Comparison of ENCODE assay signal across 30 cellular contexts in genomic region chr5:151388960-151389359, GRCh38. TPM values are rescaled to one million over a fixed set of nuclear protein-coding genes. Genes with fewer than 3 reads are reported as not detected.
"Had no signal": no experiment of that assay in that cellular context is flagged by ENCODE, and none has a peak within 500 bp of the region (broad histone marks: within the 10 kb centered on the region; RNA-seq: fewer than 3 reads in every experiment).

No MANE protein-coding gene starts in this region.

- H3K4me3 Mint-ChIP-seq: activated CD4-positive, alpha-beta memory T cell treated with anti-CD3 and anti-CD28 coated beads, Interleukin-2, amount 10 ng/mL, durations not matched to agents 7 days and 5 days; activated naive CD4-positive, alpha-beta T cell treated with anti-CD3 and anti-CD28 coated beads, Interleukin-2, amount 10 ng/mL, durations not matched to agents 7 days and 5 days; activated naive CD8-positive, alpha-beta T cell treated with anti-CD3 and anti-CD28 coated beads, Interleukin-2, amount 10 ng/mL, durations not matched to agents 7 days and 5 days; activated T-cell treated with anti-CD3 and anti-CD28 coated beads, Interleukin-2, amount 50 U/mL, for 72 hours; T-cell had no signal

- ATAC-seq: activated T-cell treated with anti-CD3 and anti-CD28 coated beads, Interleukin-2, amount 50 U/mL, for 72 hours; Right ventricle myocardium inferior; T-cell had no signal

- H3K27ac ChIP-seq: adrenal gland, SK-N-MC, VCaP had no signal

- H3K4me1 Mint-ChIP-seq: activated CD4-positive, alpha-beta memory T cell treated with anti-CD3 and anti-CD28 coated beads, Interleukin-2, amount 10 ng/mL, durations not matched to agents 7 days and 5 days; activated naive CD4-positive, alpha-beta T cell treated with anti-CD3 and anti-CD28 coated beads, Interleukin-2, amount 10 ng/mL, durations not matched to agents 7 days and 5 days; activated naive CD8-positive, alpha-beta T cell treated with anti-CD3 and anti-CD28 coated beads, Interleukin-2, amount 10 ng/mL, durations not matched to agents 7 days and 5 days; T-cell had no signal

- H3K27me3 ChIP-seq: adrenal gland had no signal

- H3K9me3 Mint-ChIP-seq: activated CD4-positive, alpha-beta memory T cell treated with anti-CD3 and anti-CD28 coated beads, Interleukin-2, amount 10 ng/mL, durations not matched to agents 7 days and 5 days; activated naive CD4-positive, alpha-beta T cell treated with anti-CD3 and anti-CD28 coated beads, Interleukin-2, amount 10 ng/mL, durations not matched to agents 7 days and 5 days; activated T-helper 2 cell treated with anti-CD3 and anti-CD28 coated beads, Interferon-gamma antibody, Interleukin-2, Interleukin-4, amounts not matched to agents 10 μg/mL and 5 μg/mL and 100 μg/mL, durations not matched to agents 14 hours and 24 hours and 36 hours had no signal

- H3K36me3 Mint-ChIP-seq: activated naive CD4-positive, alpha-beta T cell treated with anti-CD3 and anti-CD28 coated beads, Interleukin-2, amount 10 ng/mL, durations not matched to agents 7 days and 5 days; activated naive CD8-positive, alpha-beta T cell treated with anti-CD3 and anti-CD28 coated beads, Interleukin-2, amount 10 ng/mL, durations not matched to agents 7 days and 5 days; T-cell had no signal

- H3K9me3 ChIP-seq: adrenal gland, MG63 had no signal

- DNase-seq: activated CD4-positive, alpha-beta memory T cell treated with anti-CD3 and anti-CD28 coated beads, Interleukin-2, amount 10 ng/mL, durations not matched to agents 7 days and 5 days; activated CD4-positive, alpha-beta T cell treated with anti-CD3 and anti-CD28 coated beads, Interleukin-2, amount 50 U/mL, for 1 hour; activated CD4-positive, CD25-positive, alpha-beta regulatory T cell; activated CD8-positive, alpha-beta memory T cell treated with anti-CD3 and anti-CD28 coated beads, Interleukin-2, amount 50 U/mL, for 4 hours; activated gamma-delta T cell treated with Interleukin-2 at 50 U/mL for 16 hours; activated naive CD4-positive, alpha-beta T cell treated with anti-CD3 and anti-CD28 coated beads, Interleukin-2, amount 10 ng/mL, durations not matched to agents 7 days and 5 days; activated naive CD8-positive, alpha-beta T cell treated with anti-CD3 and anti-CD28 coated beads, Interleukin-2, amount 10 ng/mL, durations not matched to agents 7 days and 5 days; activated T-cell treated with anti-CD3 and anti-CD28 coated beads, Interleukin-2, amount 50 U/mL, for 72 hours; adrenal gland; anterior cingulate cortex; MG63; MV-4-11; NCI-H1092 treated with DMSO at 0.1 percent for 48 hours; NCI-H1417 treated with DMSO at 0.1 percent for 48 hours; NCI-H1694; NCI-H2029; NCI-H2107; NCI-H2171 treated with DMSO at 0.1 percent for 48 hours; NCI-H345; NCI-H510A; NCI-H526 treated with DMSO at 0.1 percent for 48 hours; NCI-H82; RPMI8226; T-cell had no signal

- H3K27ac Mint-ChIP-seq: activated CD4-positive, alpha-beta memory T cell treated with anti-CD3 and anti-CD28 coated beads, Interleukin-2, amount 10 ng/mL, durations not matched to agents 7 days and 5 days; activated naive CD4-positive, alpha-beta T cell treated with anti-CD3 and anti-CD28 coated beads, Interleukin-2, amount 10 ng/mL, durations not matched to agents 7 days and 5 days; activated naive CD8-positive, alpha-beta T cell treated with anti-CD3 and anti-CD28 coated beads, Interleukin-2, amount 10 ng/mL, durations not matched to agents 7 days and 5 days; activated T-cell treated with anti-CD3 and anti-CD28 coated beads, Interleukin-2, amount 50 U/mL, for 72 hours; activated T-helper 2 cell treated with anti-CD3 and anti-CD28 coated beads, Interferon-gamma antibody, Interleukin-2, Interleukin-4, amounts not matched to agents 10 μg/mL and 5 μg/mL and 100 μg/mL, durations not matched to agents 14 hours and 24 hours and 36 hours; T-cell had no signal

RNA-seq across cellular contexts. Expression of gene SLC36A2, which starts 41.6 kb away (rescaled TPM):
- total RNA-seq: activated CD4-positive, alpha-beta memory T cell treated with anti-CD3 and anti-CD28 coated beads, Interleukin-2, amount 10 ng/mL, durations not matched to agents 7 days and 5 days; activated naive CD8-positive, alpha-beta T cell treated with anti-CD3 and anti-CD28 coated beads, Interleukin-2, amount 10 ng/mL, durations not matched to agents 7 days and 5 days; activated T-cell treated with anti-CD3 and anti-CD28 coated beads, Interleukin-2, amount 50 U/mL, for 72 hours; activated T-helper 2 cell treated with anti-CD3 and anti-CD28 coated beads, Interferon-gamma antibody, Interleukin-2, Interleukin-4, amounts not matched to agents 10 μg/mL and 5 μg/mL and 100 μg/mL, durations not matched to agents 14 hours and 24 hours and 36 hours; adrenal gland; OCI-LY7; T-cell; T-helper 2 cell treated with Interferon-gamma antibody and Interleukin-4, amounts not matched to agents 100 ng/mL and 5 ng/mL, for 36 hours had no signal
